34 cellular contexts compared by ENCODE assay signal in genomic region chr20:8723296-8723695, GRCh38.
A peak's percentile ranks its signal among the peaks of the same experiment; 100 is the strongest.
DNase-seq lines count a peak whose midpoint lies in the region; ATAC-seq, FAIRE-seq and TF ChIP-seq lines count a peak whose summit lies in the region.
"Had no signal": no experiment of that assay in that cellular context is flagged by ENCODE, and none has a peak within 500 bp of the region (broad histone marks: within the 10 kb centered on the region; RNA-seq: fewer than 3 reads in every experiment).

No MANE protein-coding gene starts in this region.

- H3K4me2 ChIP-seq in HepG2 (ENCODE audit: low read depth, low read length) (no peak overlapping the region), A549 (no peak overlapping the region)
- H3K4me2 ChIP-seq: BLaER1; BLaER1 treated with 17β-estradiol and CSF1 and Interleukin-3, amounts not matched to agents 10 nM and 100 nM had no signal

- TF ChIP-seq POLR2A in HepG2 (IDR thresholded peaks at IDR 0.05; ENCODE audit: insufficient read depth in 1 of 2, low read depth in 2 of 2, low read length in 2 of 2) (no peak), right lobe of liver (IDR thresholded peaks at IDR 0.05) (no peak), A549 (IDR thresholded peaks at IDR 0.05; ENCODE audit: low read length) (no peak)

- no peaks in the 10 kb centered on the region for H3K4me1 Mint-ChIP-seq in nephron
- H3K4me1 Mint-ChIP-seq: B cell; CD4-positive, alpha-beta memory T cell; CD4-positive, CD25-positive, alpha-beta regulatory T cell; CD8-positive, alpha-beta memory T cell had no signal

- no peak overlapping the region for H2AFZ ChIP-seq in HepG2 (ENCODE audit: low read length)

- no peak for DNase-seq in HepG2 (ENCODE audit: low spot score)
- no peak for DNase-seq in right lobe of liver
- DNase-seq in A549 (ENCODE audit: low read depth in 1 of 2, low spot score in 1 of 2) = no peak
- no peak for DNase-seq in NCI-H1930 (lab: John Stamatoyannopoulos, UW)
- DNase-seq in NCI-H1417 (lab: John Stamatoyannopoulos, UW) = no peak
- DNase-seq: 8988T; ACHN; AML-193; BE2C; C1 segment of cervical spinal cord; Caco-2; Calu3; CD4-positive, alpha-beta memory T cell; CD4-positive, alpha-beta T cell; CD4-positive, CD25-positive, alpha-beta regulatory T cell; CD8-positive, alpha-beta memory T cell; CD8-positive, alpha-beta T cell; COR-L47; DMS 273 treated with DMSO at 0.1 percent for 48 hours; DMS153; DMS53; DMS79; DMS79 treated with DMSO at 0.1 percent for 48 hours; DND-41; EL had no signal

- no peaks in the 10 kb centered on the region for H3K79me2 ChIP-seq in HepG2 (ENCODE audit: insufficient read depth, low read length)

- TF ChIP-seq RAD21 in HepG2 (CRISPR knock-in tag; IDR thresholded peaks at IDR 0.05) (no peak), A549 (conservative IDR thresholded peaks at IDR 0.05 in 1 of 2, IDR thresholded peaks at IDR 0.05 in 1 of 2) (no peak)

- FAIRE-seq in HepG2 (lab: Jason Lieb, UNC) (no peak), A549 (lab: Jason Lieb, UNC) (no peak)
- FAIRE-seq: A204.1, D721Med had no signal

- no peak for ATAC-seq in HepG2
- ATAC-seq in right lobe of liver = no peak
- no peak for ATAC-seq in A549
- ATAC-seq: CD8-positive, alpha-beta T cell had no signal

- no TSS peak for BruUV-seq in HepG2 (replicated peaks; lab: Mats Ljungman, UMichigan)

- peaks cover 6 to 16% of the 10 kb centered on the region in 2 experiments for H3K36me3 ChIP-seq in HepG2 (replicated peaks in 1 of 2; ENCODE audit: control insufficient read depth in 1 of 2, insufficient read depth in 2 of 2, low read length in 2 of 2)
- H3K36me3 ChIP-seq in right lobe of liver = no peaks in the 10 kb centered on the region
- H3K36me3 ChIP-seq: BE2C had no signal

- H3K9me3 ChIP-seq in HepG2 (ENCODE audit: low read length) (no peaks in the 10 kb centered on the region), right lobe of liver (no peaks in the 10 kb centered on the region), A549 (no peaks in the 10 kb centered on the region)
- H3K9me3 ChIP-seq: BE2C, Caco-2 had no signal

- H3K4me3 Mint-ChIP-seq in nephron = no peak overlapping the region
- H3K4me3 Mint-ChIP-seq: B cell; CD14-positive monocyte; CD4-positive, alpha-beta memory T cell; CD4-positive, alpha-beta T cell; CD4-positive, CD25-positive, alpha-beta regulatory T cell; CD8-positive, alpha-beta memory T cell; CD8-positive, alpha-beta T cell had no signal

- no peaks in the 10 kb centered on the region for H3K9me3 Mint-ChIP-seq in nephron
- H3K9me3 Mint-ChIP-seq: CD14-positive monocyte; CD4-positive, alpha-beta memory T cell; CD4-positive, alpha-beta T cell; CD4-positive, CD25-positive, alpha-beta regulatory T cell; CD8-positive, alpha-beta memory T cell; CD8-positive, alpha-beta T cell had no signal

- POLR2A ChIA-PET in HepG2 (lab: Yijun Ruan, JAX) (no interaction called here), A549 (lab: Yijun Ruan, JAX) (no interaction called here)

- intact Hi-C loops in HepG2 (cut with micrococcal nuclease; ENCODE audit: unreplicated experiment) = loop anchor here (5.0 to 10.0 kb wide), 2 partner anchors 331 to 1608 kb away; no protein-coding TSS in a partner anchor
- intact Hi-C loops in right lobe of liver (cut with DNase I) = loop anchor here in 1 of 2 donors (10.0 kb wide), 1 partner anchor 678 kb away; no protein-coding TSS in a partner anchor

- H3K27ac ChIP-seq in HepG2 (ENCODE audit: extremely low read length, insufficient read depth, low read length) (no peak overlapping the region), right lobe of liver (no peak overlapping the region), A549 (no peak overlapping the region)
- H3K27ac ChIP-seq: 22Rv1; BLaER1; BLaER1 treated with 17β-estradiol and CSF1 and Interleukin-3, amounts not matched to agents 10 nM and 100 nM; C4-2B had no signal

- no peak overlapping the region for H3K4me3 ChIP-seq in HepG2 (replicated peaks in 1 of 3; ENCODE audit: insufficient read depth in 1 of 3, low read depth in 2 of 3, low read length in 3 of 3)
- no peak overlapping the region for H3K4me3 ChIP-seq in right lobe of liver
- no peak overlapping the region for H3K4me3 ChIP-seq in A549
- H3K4me3 ChIP-seq: BLaER1; BLaER1 treated with 17β-estradiol and CSF1 and Interleukin-3, amounts not matched to agents 10 nM and 100 nM had no signal

- no peaks in the 10 kb centered on the region for H3K27me3 Mint-ChIP-seq in nephron (ENCODE audit: low read depth)
- H3K27me3 Mint-ChIP-seq: B cell; CD4-positive, alpha-beta memory T cell; CD4-positive, alpha-beta T cell; CD4-positive, CD25-positive, alpha-beta regulatory T cell; CD8-positive, alpha-beta memory T cell had no signal

- in situ Hi-C loops in HepG2 (cut with HindIII; ENCODE audit: extremely low pct_ligation_motif_present, low pct_unique_long_range_greater_than_20kb) = loop anchor here (5.0 to 10.0 kb wide), 4 partner anchors 591 to 788 kb away; partner anchors contain the start of gene PLCB1

- TF ChIP-seq CTCF in HepG2 (CRISPR knock-in tag; IDR thresholded peaks at IDR 0.05) = no peak
- TF ChIP-seq CTCF in right lobe of liver (IDR thresholded peaks at IDR 0.05) = no peak
- no peak for TF ChIP-seq CTCF in A549 (IDR thresholded peaks at IDR 0.05)
- TF ChIP-seq CTCF in nephron (IDR thresholded peaks at IDR 0.05; ENCODE audit: unreplicated experiment in 3 of 3) = no peak

- H3K27ac Mint-ChIP-seq in nephron = peak overlapping the region in 2 of 3 experiments; percentile 40 to 72
- H3K27ac Mint-ChIP-seq: B cell; CD14-positive monocyte; CD4-positive, alpha-beta memory T cell; CD4-positive, alpha-beta T cell; CD4-positive, CD25-positive, alpha-beta regulatory T cell; CD8-positive, alpha-beta memory T cell; CD8-positive, alpha-beta T cell had no signal

- CTCF ChIA-PET in HepG2 (lab: Yijun Ruan, JAX; ENCODE audit: low intra/inter-chr PET ratio, low total read pairs) = interaction anchor here (3.2 to 4.5 kb wide), 3 partner anchors 592 to 743 kb away, joined by 17 to 77 read pairs (median 35); partner anchors contain the start of gene PLCB1
- CTCF ChIA-PET in A549 (lab: Yijun Ruan, JAX) = interaction anchor here (1.0 to 7.7 kb wide), 34 partner anchors 12 to 1957 kb away, joined by 3 to 188 read pairs (median 8); partner anchors contain the start of genes HAO1 and PLCB1

- no peak overlapping the region for H3K9ac ChIP-seq in HepG2 (ENCODE audit: insufficient read depth, low read depth, low read length)
- H3K9ac ChIP-seq: BLaER1; BLaER1 treated with 17β-estradiol and CSF1 and Interleukin-3, amounts not matched to agents 10 nM and 100 nM had no signal

- peaks cover 7% of the 10 kb centered on the region for H3K36me3 Mint-ChIP-seq in nephron (ENCODE audit: low read depth)
- H3K36me3 Mint-ChIP-seq: CD4-positive, CD25-positive, alpha-beta regulatory T cell; CD8-positive, alpha-beta T cell had no signal

- no peak for TF ChIP-seq EP300 in HepG2 (IDR thresholded peaks at IDR 0.05; ENCODE audit: low read depth in 2 of 2, low read length in 2 of 2)
- TF ChIP-seq EP300 in HepG2 (CRISPR knock-in tag; IDR thresholded peaks at IDR 0.05; ENCODE audit: borderline replicate concordance) = no peak
- no peak for TF ChIP-seq EP300 in A549 (IDR thresholded peaks at IDR 0.05)

- H3K27me3 ChIP-seq in HepG2 (ENCODE audit: control insufficient read depth in 1 of 2, insufficient read depth in 2 of 2, low read length in 2 of 2) (no peaks in the 10 kb centered on the region), right lobe of liver (no peaks in the 10 kb centered on the region)
- H3K27me3 ChIP-seq: BE2C; BLaER1; BLaER1 treated with 17β-estradiol and CSF1 and Interleukin-3, amounts not matched to agents 10 nM and 100 nM had no signal

- no peaks in the 10 kb centered on the region for H4K20me1 ChIP-seq in HepG2 (ENCODE audit: insufficient read depth, low read length)
- H4K20me1 ChIP-seq: BLaER1; BLaER1 treated with 17β-estradiol and CSF1 and Interleukin-3, amounts not matched to agents 10 nM and 100 nM had no signal

- H3K4me1 ChIP-seq in HepG2 (ENCODE audit: insufficient read depth, low read length) (no peaks in the 10 kb centered on the region), right lobe of liver (peaks cover 0 to 13% (median 0%) of the 10 kb centered on the region in 4 donors), A549 (no peaks in the 10 kb centered on the region)
- H3K4me1 ChIP-seq: BE2C; BLaER1; BLaER1 treated with 17β-estradiol and CSF1 and Interleukin-3, amounts not matched to agents 10 nM and 100 nM; Caco-2 had no signal

TF ChIP-seq in HepG2, 621 proteins besides CTCF, POLR2A, EP300 and RAD21:
- TF ChIP-seq ZNF773 (CRISPR knock-in tag; IDR thresholded peaks at IDR 0.05; ENCODE audit: borderline replicate concordance) (no peak), NBN (conservative IDR thresholded peaks at IDR 0.05) (no peak), MAFF (IDR thresholded peaks at IDR 0.05; ENCODE audit: low read depth, low read length) (0 out of 2 replicates have a peak, but pooled peaks have one; percentile 4), MAFK (conservative IDR thresholded peaks at IDR 0.05 in 1 of 2, IDR thresholded peaks at IDR 0.05 in 1 of 2; ENCODE audit: low read length in 2 of 2) (peak; percentile 25 to 61; a peak in 2 of 4 replicates)
TF ChIP-seq in HepG2: peak in this region for 2.

TF ChIP-seq in A549, 52 proteins besides CTCF, POLR2A, EP300 and RAD21:
- TF ChIP-seq MAFK (IDR thresholded peaks at IDR 0.05; ENCODE audit: partially characterized antibody) (peak; percentile 54), RNF2 (IDR thresholded peaks at IDR 0.05; ENCODE audit: borderline replicate concordance, low read depth) (no peak)

Comparison
In these comparisons a context has a peak if more than half of its experiments do, and no peak if none do; other contexts are left out.
1. Of the 38 proteins assayed by ChIP-seq in both HepG2 and A549: peak only in HepG2: none; only in A549: none; in both: MAFK; in neither: 37.